1 cellular context compared by ENCODE assay signal in genomic region chr19:38778733-38779132, GRCh38.
TF ChIP-seq lines count a peak whose summit lies in the region.

No MANE protein-coding gene starts in this region.

TF ChIP-seq in endothelial cell of umbilical vein, 7 proteins besides CTCF, POLR2A, EP300 and RAD21:
- TF ChIP-seq EZH2 (IDR thresholded peaks at IDR 0.05; ENCODE audit: borderline replicate concordance, low read depth, low read length, severe bottlenecking) (no peak), FOS (IDR thresholded peaks at IDR 0.05; ENCODE audit: borderline replicate concordance, insufficient read depth, low read length) (no peak), MAX (IDR thresholded peaks at IDR 0.05; ENCODE audit: insufficient read depth, insufficient read length) (no peak), GATA2 (IDR thresholded peaks at IDR 0.05; ENCODE audit: insufficient read depth, insufficient read length, low read depth, low read length) (no peak)
